29 cellular contexts compared by ENCODE assay signal in genomic region chr2:177340158-177340557, GRCh38.
"Had no signal": no experiment of that assay in that cellular context is flagged by ENCODE, and none has a peak within 500 bp of the region (broad histone marks: within the 10 kb centered on the region; RNA-seq: fewer than 3 reads in every experiment).

No MANE protein-coding gene starts in this region.

- H3K4me3 ChIP-seq: adrenal gland, ascending aorta, esophagus squamous epithelium, left lung, neural progenitor cell, right lobe of liver, smooth muscle cell, thoracic aorta, vagina had no signal

- H3K4me1 ChIP-seq: adrenal gland, ascending aorta, left lung, neural progenitor cell, right lobe of liver, vagina had no signal

- H3K36me3 ChIP-seq: adrenal gland, ascending aorta, brain microvascular endothelial cell, esophagus squamous epithelium, left lung, neural progenitor cell, right lobe of liver, thoracic aorta, vagina had no signal

- H3K27ac ChIP-seq: adrenal gland, ascending aorta, brain microvascular endothelial cell, esophagus squamous epithelium, left lung, neural progenitor cell, right lobe of liver, thoracic aorta, vagina had no signal

- ATAC-seq: activated T-helper 17 cell treated with anti-CD3 and anti-CD28 coated beads, Interleukin-2, amount 50 U/mL, for 72 hours; left lung; naive thymus-derived CD8-positive, alpha-beta T cell; right lobe of liver; stimulated activated naive B cell treated with anti-CD40 and anti-IgM and Interleukin-4, amounts not matched to agents 10 μg/mL and 1 μg/mL and 100 μg/mL, for 72 hours; WTC11 had no signal

- DNase-seq: activated CD4-positive, alpha-beta T cell treated with anti-CD3 and anti-CD28 coated beads, Interleukin-2, amount 50 U/mL, for 4 hours; activated CD8-positive, alpha-beta memory T cell treated with anti-CD3 and anti-CD28 coated beads for 24 hours; activated CD8-positive, alpha-beta memory T cell treated with anti-CD3 and anti-CD28 coated beads, Interleukin-2, amount 50 U/mL, for 4 hours; activated naive CD4-positive, alpha-beta T cell; activated T-cell treated with anti-CD3 and anti-CD28 coated beads, Interleukin-2, amount 50 U/mL, for 24 hours; adrenal gland; brain microvascular endothelial cell; central memory CD4-positive, alpha-beta T cell; dermis blood vessel endothelial cell; effector CD8-positive, alpha-beta T cell; esophagus squamous epithelium; immature natural killer cell; left lung; naive thymus-derived CD8-positive, alpha-beta T cell; posterior cingulate gyrus; right lobe of liver; stimulated activated CD4-positive, alpha-beta T cell treated with anti-CD3 and anti-CD28 coated beads, Interleukin-15, amount 100 ng/mL, for 24 hours; stimulated activated naive B cell treated with anti-CD40 and anti-IgM and Interleukin-4, amounts not matched to agents 10 μg/mL and 1 μg/mL and 100 μg/mL, for 72 hours had no signal

- H3K9me3 ChIP-seq: adrenal gland, ascending aorta, esophagus squamous epithelium, left lung, right lobe of liver, thoracic aorta, vagina had no signal

- H3K4me1 Mint-ChIP-seq: activated T-helper 17 cell treated with anti-CD3 and anti-CD28 coated beads, Interleukin-2, amount 50 U/mL, for 72 hours; immature natural killer cell; naive thymus-derived CD8-positive, alpha-beta T cell; neural progenitor cell; WTC11 had no signal

- H3K27ac Mint-ChIP-seq: activated naive CD8-positive, alpha-beta T cell; activated T-cell treated with anti-CD3 and anti-CD28 coated beads, Interleukin-2, amount 50 U/mL, for 24 hours; activated T-helper 17 cell treated with anti-CD3 and anti-CD28 coated beads, Interleukin-2, amount 50 U/mL, for 72 hours; immature natural killer cell; mesothelial cell of epicardium; naive thymus-derived CD8-positive, alpha-beta T cell; neural progenitor cell; stimulated activated naive B cell treated with anti-CD40 and anti-IgM and Interleukin-4, amounts not matched to agents 10 μg/mL and 1 μg/mL and 100 μg/mL, for 72 hours; T-helper 2 cell treated with Interferon-gamma antibody and Interleukin-4, amounts not matched to agents 5 μg/mL and 100 μg/mL, for 36 hours; type B pancreatic cell; WTC11 had no signal

- H3K27me3 Mint-ChIP-seq: activated naive CD8-positive, alpha-beta T cell; activated T-cell treated with anti-CD3 and anti-CD28 coated beads, Interleukin-2, amount 50 U/mL, for 24 hours; activated T-helper 17 cell treated with anti-CD3 and anti-CD28 coated beads, Interleukin-2, amount 50 U/mL, for 72 hours; naive thymus-derived CD8-positive, alpha-beta T cell; stimulated activated naive B cell treated with anti-CD40 and anti-IgM and Interleukin-4, amounts not matched to agents 10 μg/mL and 1 μg/mL and 100 μg/mL, for 72 hours; type B pancreatic cell had no signal

- H3K36me3 Mint-ChIP-seq: immature natural killer cell, mesothelial cell of epicardium, neural progenitor cell, WTC11 had no signal

- H3K27me3 ChIP-seq: adrenal gland, ascending aorta, brain microvascular endothelial cell, esophagus squamous epithelium, left lung, neural progenitor cell, right lobe of liver, vagina had no signal

- H3K9me3 Mint-ChIP-seq: activated T-cell treated with anti-CD3 and anti-CD28 coated beads, Interleukin-2, amount 50 U/mL, for 24 hours; activated T-helper 17 cell treated with anti-CD3 and anti-CD28 coated beads, Interleukin-2, amount 50 U/mL, for 72 hours; immature natural killer cell; mesothelial cell of epicardium; naive thymus-derived CD8-positive, alpha-beta T cell; neural progenitor cell; stimulated activated naive B cell treated with anti-CD40 and anti-IgM and Interleukin-4, amounts not matched to agents 10 μg/mL and 1 μg/mL and 100 μg/mL, for 72 hours; T-helper 2 cell treated with Interferon-gamma antibody and Interleukin-4, amounts not matched to agents 5 μg/mL and 100 μg/mL, for 36 hours; type B pancreatic cell; WTC11 had no signal

- H3K4me3 Mint-ChIP-seq: activated naive CD8-positive, alpha-beta T cell; activated T-cell treated with anti-CD3 and anti-CD28 coated beads, Interleukin-2, amount 50 U/mL, for 24 hours; activated T-helper 17 cell treated with anti-CD3 and anti-CD28 coated beads, Interleukin-2, amount 50 U/mL, for 72 hours; immature natural killer cell; mesothelial cell of epicardium; naive thymus-derived CD8-positive, alpha-beta T cell; neural progenitor cell; stimulated activated naive B cell treated with anti-CD40 and anti-IgM and Interleukin-4, amounts not matched to agents 10 μg/mL and 1 μg/mL and 100 μg/mL, for 72 hours; T-helper 2 cell treated with Interferon-gamma antibody and Interleukin-4, amounts not matched to agents 5 μg/mL and 100 μg/mL, for 36 hours; type B pancreatic cell; WTC11 had no signal
